ENCODE assay signal across 15 cellular contexts in genomic region chr14:68672609-68673285, GRCh38.
DNase-seq lines count a peak whose midpoint lies in the region; ATAC-seq, FAIRE-seq and TF ChIP-seq lines count a peak whose summit lies in the region.
"Had no signal": no experiment of that assay in that cellular context is flagged by ENCODE, and none has a peak within 500 bp of the region (broad histone marks: within the 10 kb centered on the region; RNA-seq: fewer than 3 reads in every experiment).

No MANE protein-coding gene starts in this region.

- no peaks in the 10 kb centered on the region for H3K9me1 ChIP-seq in endothelial cell of umbilical vein (replicated peaks; ENCODE audit: control insufficient read depth, extremely low read depth, insufficient read depth, low read length)

- POLR2A ChIA-PET in endothelial cell of umbilical vein (lab: Charles Lee): interaction anchor here (0.6 kb wide), 1 partner anchor 960 kb away, joined by 8 read pairs; no protein-coding TSS in a partner anchor
- POLR2A ChIA-PET in activated CD4-positive, alpha-beta T cell treated with anti-CD3 and anti-CD28 coated beads for 36 hours (lab: Charles Lee): no interaction called here

- no peak for TF ChIP-seq CTCF in LNCaP clone FGC (IDR thresholded peaks at IDR 0.05; ENCODE audit: control insufficient read depth, extremely low read depth, insufficient read depth)
- no peak for TF ChIP-seq CTCF in endothelial cell of umbilical vein (IDR thresholded peaks at IDR 0.05; ENCODE audit: extremely low read depth in 1 of 2, insufficient read depth in 1 of 2, low read depth in 1 of 2, low read length in 2 of 2)
- TF ChIP-seq CTCF in suprapubic skin (IDR thresholded peaks at IDR 0.05): no peak

- intact Hi-C loops in endothelial cell of umbilical vein (cut with micrococcal nuclease): no loop called here
- intact Hi-C loops in activated CD4-positive, alpha-beta T cell treated with anti-CD3 and anti-CD28 coated beads for 36 hours (cut with DNase I, micrococcal nuclease): no loop called here

- no peak for ATAC-seq in activated CD4-positive, alpha-beta T cell treated with anti-CD3 and anti-CD28 coated beads for 36 hours

- dilution Hi-C loops in endothelial cell of umbilical vein (cut with MboI; ENCODE audit: extremely low pct_ligation_motif_present, low sequenced_read_pairs): no loop called here

- H3K4me2 ChIP-seq in endothelial cell of umbilical vein (ENCODE audit: insufficient read depth, low read length): no peak overlapping the region

- no TSS peak for BruUV-seq in endothelial cell of umbilical vein (replicated peaks; lab: Mats Ljungman, UMichigan)

- H2AFZ ChIP-seq in endothelial cell of umbilical vein (ENCODE audit: low read depth, low read length): no peak overlapping the region
- H2AFZ ChIP-seq: parathyroid adenoma had no signal

- no peak overlapping the region for H3K27ac ChIP-seq in endothelial cell of umbilical vein (ENCODE audit: insufficient read depth, low read depth, low read length)
- H3K27ac ChIP-seq in suprapubic skin: peak overlapping the region; percentile 74
- H3K27ac ChIP-seq: parathyroid adenoma had no signal

- no peaks in the 10 kb centered on the region for H3K4me1 Mint-ChIP-seq in activated CD4-positive, alpha-beta T cell treated with anti-CD3 and anti-CD28 coated beads for 36 hours

- TF ChIP-seq POLR2A in endothelial cell of umbilical vein (IDR thresholded peaks at IDR 0.05; ENCODE audit: low read depth, low read length) (no peak), suprapubic skin (IDR thresholded peaks at IDR 0.05) (no peak)

- TF ChIP-seq EP300 in suprapubic skin (IDR thresholded peaks at IDR 0.05): no peak

- no peaks in the 10 kb centered on the region for H3K36me3 Mint-ChIP-seq in activated CD4-positive, alpha-beta T cell treated with anti-CD3 and anti-CD28 coated beads for 36 hours (ENCODE audit: low read depth)
- H3K36me3 Mint-ChIP-seq: activated naive CD4-positive, alpha-beta T cell treated with anti-CD3 and anti-CD28 coated beads, Interleukin-2, amount 50 U/mL, for 24 hours; mesothelial cell of epicardium had no signal

- no peak overlapping the region for H3K4me3 Mint-ChIP-seq in activated CD4-positive, alpha-beta T cell treated with anti-CD3 and anti-CD28 coated beads for 36 hours
- H3K4me3 Mint-ChIP-seq: activated naive CD4-positive, alpha-beta T cell treated with anti-CD3 and anti-CD28 coated beads, Interleukin-2, amount 50 U/mL, for 24 hours; CD4-positive, alpha-beta T cell; mesothelial cell of epicardium had no signal

- H3K27me3 Mint-ChIP-seq in activated CD4-positive, alpha-beta T cell treated with anti-CD3 and anti-CD28 coated beads for 36 hours: no peaks in the 10 kb centered on the region
- H3K27me3 Mint-ChIP-seq: activated naive CD4-positive, alpha-beta T cell treated with anti-CD3 and anti-CD28 coated beads, Interleukin-2, amount 50 U/mL, for 24 hours; CD4-positive, alpha-beta T cell had no signal

- H3K9me3 Mint-ChIP-seq in activated CD4-positive, alpha-beta T cell treated with anti-CD3 and anti-CD28 coated beads for 36 hours (ENCODE audit: low read depth): no peaks in the 10 kb centered on the region
- H3K9me3 Mint-ChIP-seq: activated naive CD4-positive, alpha-beta T cell treated with anti-CD3 and anti-CD28 coated beads, Interleukin-2, amount 50 U/mL, for 24 hours; CD4-positive, alpha-beta T cell; mesothelial cell of epicardium had no signal

- 32% methylated on average over 3 of the region's 3 CpGs for WGBS in suprapubic skin

- CTCF ChIA-PET in endothelial cell of umbilical vein (lab: Charles Lee): interaction anchor here (1.2 to 1.3 kb wide), 2 partner anchors 10 to 375 kb away, joined by 3 to 6 read pairs; no protein-coding TSS in a partner anchor
- CTCF ChIA-PET in activated CD4-positive, alpha-beta T cell treated with anti-CD3 and anti-CD28 coated beads for 36 hours (lab: Charles Lee): interaction anchor here (0.5 to 0.8 kb wide), 2 partner anchors 57 to 116 kb away, joined by 3 read pairs; no protein-coding TSS in a partner anchor

- H3K4me3 ChIP-seq in LNCaP clone FGC (ENCODE audit: low read depth, low read length) (no peak overlapping the region), endothelial cell of umbilical vein (replicated peaks in 1 of 3; ENCODE audit: insufficient read depth in 1 of 3, low read depth in 1 of 3, low read length in 3 of 3) (no peak overlapping the region), suprapubic skin (no peak overlapping the region)

- H3K27ac Mint-ChIP-seq in activated CD4-positive, alpha-beta T cell treated with anti-CD3 and anti-CD28 coated beads for 36 hours: no peak overlapping the region
- H3K27ac Mint-ChIP-seq: activated naive CD4-positive, alpha-beta T cell treated with anti-CD3 and anti-CD28 coated beads, Interleukin-2, amount 50 U/mL, for 24 hours; CD4-positive, alpha-beta T cell; mesothelial cell of epicardium had no signal

- no peaks in the 10 kb centered on the region for H3K79me2 ChIP-seq in endothelial cell of umbilical vein (ENCODE audit: control insufficient read depth, insufficient read depth, low read length)
- H3K79me2 ChIP-seq: parathyroid adenoma had no signal

- H3K9me3 ChIP-seq in endothelial cell of umbilical vein (replicated peaks; ENCODE audit: control insufficient read depth, insufficient read depth, low read length) (no peaks in the 10 kb centered on the region), suprapubic skin (no peaks in the 10 kb centered on the region)

- no peaks in the 10 kb centered on the region for H4K20me1 ChIP-seq in endothelial cell of umbilical vein (replicated peaks; ENCODE audit: control insufficient read depth, extremely low read depth, insufficient read depth, low read length)

- no peak for FAIRE-seq in endothelial cell of umbilical vein (lab: Jason Lieb, UNC)

- H3K4me1 ChIP-seq in endothelial cell of umbilical vein (ENCODE audit: control insufficient read depth, extremely low read depth, insufficient read depth, low read length) (peaks cover 14% of the 10 kb centered on the region), suprapubic skin (peaks cover 86% of the 10 kb centered on the region)

- H3K27me3 ChIP-seq in endothelial cell of umbilical vein (ENCODE audit: control insufficient read depth in 2 of 2, insufficient read depth in 2 of 2, low read length in 2 of 2): no peaks in the 10 kb centered on the region
- no peaks in the 10 kb centered on the region for H3K27me3 ChIP-seq in suprapubic skin

- peak; percentile 27 for DNase-seq in LNCaP clone FGC (ENCODE audit: low read depth)
- DNase-seq in endothelial cell of umbilical vein (ENCODE audit: low read depth, low spot score): peak; percentile 39
- peak; percentile 25 to 85 for DNase-seq in lung microvascular endothelial cell (ENCODE audit: low read depth in 2 of 2)
- DNase-seq in suprapubic skin (ENCODE audit: low spot score in 2 of 2): no peak
- DNase-seq in ureter (ENCODE audit: low spot score): no peak
- no peak for DNase-seq in NCI-H82 (lab: John Stamatoyannopoulos, UW)
- DNase-seq in activated CD4-positive, alpha-beta T cell treated with anti-CD3 and anti-CD28 coated beads for 36 hours: no peak
- no peak for DNase-seq in activated CD4-positive, alpha-beta T cell treated with anti-CD3 and anti-CD28 coated beads, Interleukin-2, amount 50 U/mL, for 1 hour
- DNase-seq: CD4-positive, alpha-beta T cell; cerebellar nuclear complex; NCI-H2029; SIG-M5 had no signal

- H3K36me3 ChIP-seq in endothelial cell of umbilical vein (ENCODE audit: control insufficient read depth in 2 of 2, extremely low read depth in 1 of 2, insufficient read depth in 2 of 2, low read length in 2 of 2) (no peaks in the 10 kb centered on the region), suprapubic skin (no peaks in the 10 kb centered on the region)

- H3K9ac ChIP-seq in endothelial cell of umbilical vein (replicated peaks; ENCODE audit: extremely low read depth, insufficient read depth, low read length): no peak overlapping the region
- H3K9ac ChIP-seq: parathyroid adenoma had no signal

TF ChIP-seq in endothelial cell of umbilical vein, 7 proteins besides CTCF, POLR2A, EP300 and RAD21:
- TF ChIP-seq MAX (IDR thresholded peaks at IDR 0.05; ENCODE audit: insufficient read depth, insufficient read length) (no peak), EZH2 (IDR thresholded peaks at IDR 0.05; ENCODE audit: borderline replicate concordance, low read depth, low read length, severe bottlenecking) (no peak), POLR2AphosphoS5 (IDR thresholded peaks at IDR 0.05; ENCODE audit: insufficient read depth, low read depth, low read length) (no peak), JUN (IDR thresholded peaks at IDR 0.05; ENCODE audit: borderline replicate concordance, insufficient read depth, insufficient read length, low read depth) (no peak)

Comparison
In these comparisons a context has a peak if more than half of its experiments do, and no peak if none do; other contexts are left out.
1. DNase-seq: peak in LNCaP clone FGC (single experiment), endothelial cell of umbilical vein (single experiment) and lung microvascular endothelial cell (2 of 2); none in suprapubic skin (0 of 2), ureter (single experiment), NCI-H82 (single experiment), activated CD4-positive, alpha-beta T cell treated with anti-CD3 and anti-CD28 coated beads for 36 hours (single experiment) and activated CD4-positive, alpha-beta T cell treated with anti-CD3 and anti-CD28 coated beads, Interleukin-2, amount 50 U/mL, for 1 hour (single experiment).